ENCODE assay signal across 20 cellular contexts in the genomic region with DNA sequence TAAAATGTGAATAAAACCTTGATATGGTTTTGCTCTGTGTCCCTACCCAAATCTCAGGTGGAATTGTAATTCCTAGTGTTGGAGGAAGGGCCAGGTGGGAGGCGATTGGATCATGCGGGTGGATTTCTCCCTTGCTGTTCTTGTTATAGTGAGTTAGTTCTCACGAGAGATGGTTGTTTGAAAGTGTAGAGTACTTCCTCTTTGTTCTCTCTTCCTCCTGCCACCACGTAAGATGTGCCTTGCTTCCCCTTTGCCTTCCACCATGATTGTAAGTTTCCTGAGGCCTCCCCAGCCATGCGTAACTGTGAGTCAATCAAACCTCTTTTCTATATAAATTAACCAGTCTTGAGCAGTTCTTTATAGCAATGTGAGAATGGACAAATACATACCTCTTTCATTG.
"Had no signal": no experiment of that assay in that cellular context is flagged by ENCODE, and none has a peak within 500 bp of the region (broad histone marks: within the 10 kb centered on the region; RNA-seq: fewer than 3 reads in every experiment).

No MANE protein-coding gene starts in this region.

- H3K27me3 ChIP-seq: brain microvascular endothelial cell, neutrophil, suprapubic skin had no signal

- H3K27me3 Mint-ChIP-seq: central memory CD8-positive, alpha-beta T cell; naive thymus-derived CD4-positive, alpha-beta T cell; type B pancreatic cell had no signal

- ATAC-seq: naive thymus-derived CD4-positive, alpha-beta T cell had no signal

- H3K27ac Mint-ChIP-seq: naive thymus-derived CD4-positive, alpha-beta T cell; type B pancreatic cell had no signal

- H3K27ac ChIP-seq: brain microvascular endothelial cell, neutrophil, parathyroid adenoma, suprapubic skin had no signal

- DNase-seq: activated CD4-positive, alpha-beta T cell treated with anti-CD3 and anti-CD28 coated beads, Interleukin-2, amount 50 U/mL, for 4 hours; activated CD4-positive, CD25-positive, alpha-beta regulatory T cell treated with anti-CD3 and anti-CD28 coated beads, Interleukin-2, amount 50 U/mL, for 72 hours; activated naive CD4-positive, alpha-beta T cell; activated T-cell treated with anti-CD3 and anti-CD28 coated beads for 4 hours; anterior cingulate cortex; brain microvascular endothelial cell; cortex of kidney; effector CD4-positive, alpha-beta T cell; foreskin fibroblast; hippocampal formation; naive thymus-derived CD4-positive, alpha-beta T cell; stimulated activated CD4-positive, alpha-beta T cell treated with anti-CD3 and anti-CD28 coated beads, Interleukin-4, amount 100 ng/mL, for 4 hours; stimulated activated CD8-positive, alpha-beta memory T cell treated with anti-CD3 and anti-CD28 coated beads, Interleukin-4, amount 100 ng/mL, for 48 hours; stimulated activated naive CD4-positive, alpha-beta T cell treated with Interleukin-2 at 50 U/mL for 16 hours; T-helper 2 cell had no signal

- H3K4me1 Mint-ChIP-seq: central memory CD8-positive, alpha-beta T cell had no signal

- H3K9me3 Mint-ChIP-seq: central memory CD8-positive, alpha-beta T cell had no signal

- H3K4me1 ChIP-seq: parathyroid adenoma, suprapubic skin had no signal

- H3K79me2 ChIP-seq: parathyroid adenoma had no signal

- H3K4me3 Mint-ChIP-seq: central memory CD8-positive, alpha-beta T cell; naive thymus-derived CD4-positive, alpha-beta T cell; type B pancreatic cell had no signal

- H2AFZ ChIP-seq: parathyroid adenoma had no signal

- H3K9ac ChIP-seq: parathyroid adenoma had no signal

- H3K4me3 ChIP-seq: suprapubic skin had no signal
